ENCODE assay signal across 10 cellular contexts in the genomic region with DNA sequence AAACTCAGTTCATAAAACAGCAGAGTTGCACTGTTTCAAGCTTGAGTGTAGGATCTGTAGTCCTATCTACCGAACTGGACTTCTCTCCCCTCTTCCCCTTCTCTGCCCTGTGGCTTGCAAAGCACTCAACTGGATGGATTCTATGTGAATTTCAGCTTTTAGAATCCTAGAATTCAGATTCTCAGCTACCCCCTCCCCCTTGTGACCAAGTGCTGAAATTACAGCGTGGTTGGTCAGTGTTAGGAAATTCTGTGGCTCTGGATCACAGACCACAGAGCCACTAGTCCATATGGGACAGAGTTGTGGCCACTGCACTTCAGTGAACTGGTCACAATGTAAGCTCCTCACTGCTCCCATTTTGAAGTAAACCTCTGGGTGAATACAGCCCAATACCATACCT.
A peak's percentile ranks its signal among the peaks of the same experiment; 100 is the strongest.
DNase-seq lines count a peak whose midpoint lies in the region; ATAC-seq and TF ChIP-seq lines count a peak whose summit lies in the region.
"Had no signal": no experiment of that assay in that cellular context is flagged by ENCODE, and none has a peak within 500 bp of the region (broad histone marks: within the 10 kb centered on the region; RNA-seq: fewer than 3 reads in every experiment).

No MANE protein-coding gene starts in this region.

- H3K4me1 ChIP-seq in IMR-90 (ENCODE audit: control insufficient read depth, insufficient read depth, low read length) = no peaks in the 10 kb centered on the region

- intact Hi-C loops in IMR-90 (cut with micrococcal nuclease) = loop anchor here (1.0 to 10.0 kb wide), 5 partner anchors 90 to 585 kb away; no protein-coding TSS in a partner anchor
- intact Hi-C loops in activated T-helper 1 cell treated with anti-CD3 and anti-CD28 coated beads, Interleukin-12 subunit alpha, Interleukin-12 subunit beta, Interleukin-2, Interleukin-4 antibody, amounts not matched to agents 30 ng/mL and 10 ng/mL and 1 ng/mL, durations not matched to agents 14 hours and 24 hours and 36 hours (cut with micrococcal nuclease) = no loop called here

- ATAC-seq in IMR-90 (ENCODE audit: low read depth) = peak; percentile 85
- no peak for ATAC-seq in HG03045 (IDR thresholded peaks at IDR 0.05; ENCODE audit: unreplicated experiment)
- ATAC-seq in GM18505 (IDR thresholded peaks at IDR 0.05; ENCODE audit: unreplicated experiment) = no peak
- ATAC-seq: activated CD8-positive, alpha-beta T cell treated with anti-CD3 and anti-CD28 coated beads for 36 hours had no signal

- no TSS peak for BruUV-seq in IMR-90 (replicated peaks; lab: Mats Ljungman, UMichigan)

- peaks cover 9% of the 10 kb centered on the region for H3K27me3 ChIP-seq in IMR-90 (ENCODE audit: control insufficient read depth, insufficient read depth, low read length)

- H3K9me3 Mint-ChIP-seq in nephron = no peaks in the 10 kb centered on the region
- H3K9me3 Mint-ChIP-seq in activated T-helper 1 cell treated with anti-CD3 and anti-CD28 coated beads, Interleukin-12 subunit alpha, Interleukin-12 subunit beta, Interleukin-2, Interleukin-4 antibody, amounts not matched to agents 30 ng/mL and 10 ng/mL and 1 ng/mL, durations not matched to agents 14 hours and 24 hours and 36 hours = no peaks in the 10 kb centered on the region
- H3K9me3 Mint-ChIP-seq: activated CD8-positive, alpha-beta T cell treated with anti-CD3 and anti-CD28 coated beads for 36 hours had no signal

- H2AK5ac ChIP-seq in IMR-90 (ENCODE audit: low read depth, low read length) = no peak overlapping the region

- no peaks in the 10 kb centered on the region for H3K79me1 ChIP-seq in IMR-90 (ENCODE audit: low read depth in 1 of 2, low read length in 2 of 2)

- no peak overlapping the region for H4K5ac ChIP-seq in IMR-90 (ENCODE audit: low read depth, low read length)

- H3K23ac ChIP-seq in IMR-90 (ENCODE audit: low read depth, low read length) = no peak overlapping the region

- in situ Hi-C loops in IMR-90 (cut with MboI; ENCODE audit: low sequenced_read_pairs) = no loop called here

- no peak overlapping the region for H2AFZ ChIP-seq in IMR-90 (replicated peaks; ENCODE audit: low read length, poor library complexity)

- peak; percentile 56 for TF ChIP-seq RAD21 in IMR-90 (IDR thresholded peaks at IDR 0.05; ENCODE audit: low read length)

- no peak overlapping the region for H3K4me3 Mint-ChIP-seq in nephron
- no peak overlapping the region for H3K4me3 Mint-ChIP-seq in activated T-helper 1 cell treated with anti-CD3 and anti-CD28 coated beads, Interleukin-12 subunit alpha, Interleukin-12 subunit beta, Interleukin-2, Interleukin-4 antibody, amounts not matched to agents 30 ng/mL and 10 ng/mL and 1 ng/mL, durations not matched to agents 14 hours and 24 hours and 36 hours
- H3K4me3 Mint-ChIP-seq: activated CD8-positive, alpha-beta T cell treated with anti-CD3 and anti-CD28 coated beads for 36 hours had no signal

- no peak overlapping the region for H3K4me2 ChIP-seq in IMR-90 (ENCODE audit: low read depth, low read length)

- TF ChIP-seq POLR2A in IMR-90 (IDR thresholded peaks at IDR 0.05; ENCODE audit: low read depth, low read length) (no peak), GM18505 (IDR thresholded peaks at IDR 0.05; ENCODE audit: borderline replicate concordance, extremely low read depth, insufficient read depth, insufficient read length) (no peak)

- no peak overlapping the region for H3K9ac ChIP-seq in IMR-90 (ENCODE audit: low read depth, low read length)

- H3K4me1 Mint-ChIP-seq in nephron = no peaks in the 10 kb centered on the region
- no peaks in the 10 kb centered on the region for H3K4me1 Mint-ChIP-seq in activated T-helper 1 cell treated with anti-CD3 and anti-CD28 coated beads, Interleukin-12 subunit alpha, Interleukin-12 subunit beta, Interleukin-2, Interleukin-4 antibody, amounts not matched to agents 30 ng/mL and 10 ng/mL and 1 ng/mL, durations not matched to agents 14 hours and 24 hours and 36 hours (ENCODE audit: low read depth)

- no peak overlapping the region for H2BK5ac ChIP-seq in IMR-90 (ENCODE audit: low read depth, low read length, poor library complexity, severe bottlenecking)

- dilution Hi-C loops in IMR-90 (cut with HindIII; ENCODE audit: low sequenced_read_pairs, unreplicated experiment) = no loop called here

- no peak overlapping the region for H2BK120ac ChIP-seq in IMR-90 (ENCODE audit: low read depth, low read length)

- H4K20me1 ChIP-seq in IMR-90 (ENCODE audit: insufficient read depth, low read length) = no peaks in the 10 kb centered on the region

- no peak overlapping the region for H2AK9ac ChIP-seq in IMR-90 (replicated peaks; ENCODE audit: low read depth, low read length, poor library complexity)

- no peak overlapping the region for H2BK15ac ChIP-seq in IMR-90 (ENCODE audit: low read depth, low read length)

- no peaks in the 10 kb centered on the region for H3K36me3 Mint-ChIP-seq in nephron (ENCODE audit: low read depth)
- no peaks in the 10 kb centered on the region for H3K36me3 Mint-ChIP-seq in activated T-helper 1 cell treated with anti-CD3 and anti-CD28 coated beads, Interleukin-12 subunit alpha, Interleukin-12 subunit beta, Interleukin-2, Interleukin-4 antibody, amounts not matched to agents 30 ng/mL and 10 ng/mL and 1 ng/mL, durations not matched to agents 14 hours and 24 hours and 36 hours (ENCODE audit: low read depth)

- POLR2A ChIA-PET in IMR-90 (lab: Charles Lee; ENCODE audit: unreplicated experiment) = no interaction called here

- no peak overlapping the region for H2BK20ac ChIP-seq in IMR-90 (ENCODE audit: low read depth, low read length)

- H4K8ac ChIP-seq in IMR-90 (ENCODE audit: low read depth in 2 of 2, low read length in 2 of 2) = no peak overlapping the region

- DNase-seq in GM03348 (ENCODE audit: low spot score) (peak; percentile 22), IMR-90 (peak; percentile 29), astrocyte of the hippocampus (ENCODE audit: low read depth, low spot score) (peak; percentile 30), HCEC 1CT (no peak)
- no peak for DNase-seq in activated T-helper 1 cell treated with anti-CD3 and anti-CD28 coated beads, Interleukin-12 subunit alpha, Interleukin-12 subunit beta, Interleukin-2, Interleukin-4 antibody, amounts not matched to agents 30 ng/mL and 10 ng/mL and 1 ng/mL, durations not matched to agents 14 hours and 24 hours and 36 hours (ENCODE audit: low spot score)
- DNase-seq: activated CD8-positive, alpha-beta T cell treated with anti-CD3 and anti-CD28 coated beads for 36 hours; stimulated activated CD4-positive, alpha-beta T cell treated with anti-CD3 and anti-CD28 coated beads, Interleukin-4, amount 100 ng/mL, for 1 hour had no signal

- H4K91ac ChIP-seq in IMR-90 (ENCODE audit: insufficient read depth, low read depth, low read length) = no peak overlapping the region

- CTCF ChIA-PET in IMR-90 (lab: Yijun Ruan, JAX) = interaction anchor here (0.7 to 1.5 kb wide), 4 partner anchors 10 to 387 kb away, joined by 3 to 8 read pairs (median 4); no protein-coding TSS in a partner anchor

- no peaks in the 10 kb centered on the region for H3K9me1 ChIP-seq in IMR-90 (ENCODE audit: insufficient read depth, low read length)

- no CpG with 5 or more reads among the region's 2 CpGs for WGBS in IMR-90 (ENCODE audit: extremely low coverage in 2 of 2, insufficient read length in 1 of 2), 2 experiments

- no peaks in the 10 kb centered on the region for H3K36me3 ChIP-seq in IMR-90 (ENCODE audit: control insufficient read depth, insufficient read depth, low read length)

- H3K27me3 Mint-ChIP-seq in nephron (ENCODE audit: low read depth) = no peaks in the 10 kb centered on the region
- no peaks in the 10 kb centered on the region for H3K27me3 Mint-ChIP-seq in activated T-helper 1 cell treated with anti-CD3 and anti-CD28 coated beads, Interleukin-12 subunit alpha, Interleukin-12 subunit beta, Interleukin-2, Interleukin-4 antibody, amounts not matched to agents 30 ng/mL and 10 ng/mL and 1 ng/mL, durations not matched to agents 14 hours and 24 hours and 36 hours (ENCODE audit: insufficient read depth)
- H3K27me3 Mint-ChIP-seq: activated CD8-positive, alpha-beta T cell treated with anti-CD3 and anti-CD28 coated beads for 36 hours had no signal

- H3K27ac Mint-ChIP-seq in nephron = no peak overlapping the region
- no peak overlapping the region for H3K27ac Mint-ChIP-seq in activated T-helper 1 cell treated with anti-CD3 and anti-CD28 coated beads, Interleukin-12 subunit alpha, Interleukin-12 subunit beta, Interleukin-2, Interleukin-4 antibody, amounts not matched to agents 30 ng/mL and 10 ng/mL and 1 ng/mL, durations not matched to agents 14 hours and 24 hours and 36 hours
- H3K27ac Mint-ChIP-seq: activated CD8-positive, alpha-beta T cell treated with anti-CD3 and anti-CD28 coated beads for 36 hours had no signal

- no peak overlapping the region for H3K18ac ChIP-seq in IMR-90 (ENCODE audit: low read depth, low read length)

- no peak overlapping the region for H3K4me3 ChIP-seq in IMR-90 (ENCODE audit: insufficient read depth, low read depth, low read length)

- H3K56ac ChIP-seq in IMR-90 (ENCODE audit: extremely low read depth, insufficient read depth, low read length) = no peak overlapping the region

- TF ChIP-seq CTCF in IMR-90 (conservative IDR thresholded peaks at IDR 0.05; ENCODE audit: low read depth, low read length) (peak; percentile 54), nephron (IDR thresholded peaks at IDR 0.05; ENCODE audit: unreplicated experiment in 3 of 3) (peak; percentile 60 to 65 (median 63))

- no peak overlapping the region for H3K14ac ChIP-seq in IMR-90 (replicated peaks; ENCODE audit: low read depth, low read length)

- H3K4ac ChIP-seq in IMR-90 (ENCODE audit: low read depth, low read length) = no peak overlapping the region

- no peak overlapping the region for H3K27ac ChIP-seq in IMR-90 (ENCODE audit: insufficient read depth, low read length)

- H3K9me3 ChIP-seq in IMR-90 (ENCODE audit: control insufficient read depth, insufficient read depth, low read length) = no peaks in the 10 kb centered on the region

TF ChIP-seq in IMR-90, 13 proteins besides CTCF, POLR2A, EP300 and RAD21 (continues in another document):
- TF ChIP-seq CHD1 (IDR thresholded peaks at IDR 0.05; ENCODE audit: low read depth, low read length) (no peak), NFE2L2 (IDR thresholded peaks at IDR 0.05; ENCODE audit: low read depth, low read length) (no peak), CEBPB (IDR thresholded peaks at IDR 0.05; ENCODE audit: low read depth, low read length) (peak; percentile 13; the same call in 1 of the 2 replicates), RCOR1 (IDR thresholded peaks at IDR 0.05; ENCODE audit: insufficient replicate concordance, low read length) (no peak)
- TF ChIP-seq, protein P1, sequence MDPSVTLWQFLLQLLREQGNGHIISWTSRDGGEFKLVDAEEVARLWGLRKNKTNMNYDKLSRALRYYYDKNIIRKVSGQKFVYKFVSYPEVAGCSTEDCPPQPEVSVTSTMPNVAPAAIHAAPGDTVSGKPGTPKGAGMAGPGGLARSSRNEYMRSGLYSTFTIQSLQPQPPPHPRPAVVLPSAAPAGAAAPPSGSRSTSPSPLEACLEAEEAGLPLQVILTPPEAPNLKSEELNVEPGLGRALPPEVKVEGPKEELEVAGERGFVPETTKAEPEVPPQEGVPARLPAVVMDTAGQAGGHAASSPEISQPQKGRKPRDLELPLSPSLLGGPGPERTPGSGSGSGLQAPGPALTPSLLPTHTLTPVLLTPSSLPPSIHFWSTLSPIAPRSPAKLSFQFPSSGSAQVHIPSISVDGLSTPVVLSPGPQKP (IDR thresholded peaks at IDR 0.05; ENCODE audit: borderline replicate concordance, low read depth, low read length) = no peak

Comparison
In these comparisons a context has a peak if more than half of its experiments do, and no peak if none do; other contexts are left out.
1. DNase-seq: peak in GM03348 (single experiment), IMR-90 (single experiment) and astrocyte of the hippocampus (single experiment); none in activated T-helper 1 cell treated with anti-CD3 and anti-CD28 coated beads, Interleukin-12 subunit alpha, Interleukin-12 subunit beta, Interleukin-2, Interleukin-4 antibody, amounts not matched to agents 30 ng/mL and 10 ng/mL and 1 ng/mL, durations not matched to agents 14 hours and 24 hours and 36 hours (single experiment) and HCEC 1CT (single experiment).